Comparison of ENCODE assay signal across 26 cellular contexts in genomic region chr1:175198332-175198731, GRCh38. TPM values are rescaled to one million over a fixed set of nuclear protein-coding genes. Genes with fewer than 3 reads are reported as not detected.
DNase-seq lines count a peak whose midpoint lies in the region; ATAC-seq and TF ChIP-seq lines count a peak whose summit lies in the region.
"Had no signal": no experiment of that assay in that cellular context is flagged by ENCODE, and none has a peak within 500 bp of the region (broad histone marks: within the 10 kb centered on the region; RNA-seq: fewer than 3 reads in every experiment).

No MANE protein-coding gene starts in this region.

- ATAC-seq in memory B cell (ENCODE audit: low read depth) (no peak), GM21526 (IDR thresholded peaks at IDR 0.05; ENCODE audit: low FRiP score, unreplicated experiment) (no peak)

- H3K27ac Mint-ChIP-seq in memory B cell: peak overlapping the region; percentile 66
- H3K27ac Mint-ChIP-seq: activated CD4-positive, alpha-beta T cell treated with anti-CD3 and anti-CD28 coated beads, Interleukin-2, amount 10 ng/mL, durations not matched to agents 7 days and 5 days; activated naive CD4-positive, alpha-beta T cell treated with anti-CD3 and anti-CD28 coated beads, Interleukin-2, amount 50 U/mL, for 24 hours had no signal

- peaks cover 39% of the 10 kb centered on the region for H3K4me1 Mint-ChIP-seq in memory B cell

- H3K36me3 ChIP-seq in BLaER1: no peaks in the 10 kb centered on the region
- no peaks in the 10 kb centered on the region for H3K36me3 ChIP-seq in MG63
- H3K36me3 ChIP-seq: cardiac muscle cell, colonic mucosa, ovary, Peyer's patch, transverse colon had no signal

- H3K36me3 Mint-ChIP-seq in memory B cell: no peaks in the 10 kb centered on the region
- H3K36me3 Mint-ChIP-seq: activated naive CD4-positive, alpha-beta T cell treated with anti-CD3 and anti-CD28 coated beads, Interleukin-2, amount 50 U/mL, for 24 hours; CD4-positive, CD25-positive, alpha-beta regulatory T cell; stimulated activated memory B cell treated with anti-CD40 and anti-IgM and Interleukin-4, amounts not matched to agents 10 μg/mL and 1 μg/mL and 100 μg/mL, for 72 hours had no signal

- H3K27me3 Mint-ChIP-seq in memory B cell: no peaks in the 10 kb centered on the region
- H3K27me3 Mint-ChIP-seq: activated naive CD4-positive, alpha-beta T cell treated with anti-CD3 and anti-CD28 coated beads, Interleukin-2, amount 50 U/mL, for 24 hours; stimulated activated memory B cell treated with anti-CD40 and anti-IgM and Interleukin-4, amounts not matched to agents 10 μg/mL and 1 μg/mL and 100 μg/mL, for 72 hours had no signal

- H4K20me1 ChIP-seq in BLaER1: no peaks in the 10 kb centered on the region

- TF ChIP-seq CTCF in lower leg skin (IDR thresholded peaks at IDR 0.05): no peak

- peak overlapping the region; percentile 85 for H3K4me2 ChIP-seq in BLaER1

- intact Hi-C loops in lower leg skin (cut with DNase I; ENCODE audit: low total_unique reads): no loop called here

- peaks cover 92% of the 10 kb centered on the region for H3K4me1 ChIP-seq in BLaER1

- H3K9ac ChIP-seq in BLaER1: no peak overlapping the region

- H3K4me3 ChIP-seq in BLaER1 (no peak overlapping the region), MG63 (no peak overlapping the region), lower leg skin (ENCODE audit: low read depth, poor library complexity, severe bottlenecking) (no peak overlapping the region)
- H3K4me3 ChIP-seq: cardiac muscle cell, colonic mucosa, ovary, Peyer's patch, skin epidermis, transverse colon had no signal

- DNase-seq in MG63: peak; percentile 34
- DNase-seq in dermis blood vessel endothelial cell: peak; percentile 53
- DNase-seq in memory B cell (ENCODE audit: low spot score in 2 of 2): no peak
- no peak for DNase-seq in T1000 (lab: John Stamatoyannopoulos, UW)
- DNase-seq in lower leg skin (ENCODE audit: low spot score in 2 of 2): no peak
- DNase-seq in SHP77 (lab: John Stamatoyannopoulos, UW): no peak
- DNase-seq: activated CD4-positive, alpha-beta T cell treated with anti-CD3 and anti-CD28 coated beads, Interleukin-2, amount 10 ng/mL, durations not matched to agents 7 days and 5 days; amygdala; CD4-positive, CD25-positive, alpha-beta regulatory T cell; colonic mucosa; effector memory CD4-positive, alpha-beta T cell; erythroblast; H7; NCI-H1417 treated with DMSO at 0.1 percent for 48 hours; NCI-H2081; NCI-H345; ovary; Peyer's patch; retina; transverse colon had no signal

- H3K4me3 Mint-ChIP-seq in memory B cell: no peak overlapping the region
- H3K4me3 Mint-ChIP-seq: activated CD4-positive, alpha-beta T cell treated with anti-CD3 and anti-CD28 coated beads, Interleukin-2, amount 10 ng/mL, durations not matched to agents 7 days and 5 days; activated naive CD4-positive, alpha-beta T cell treated with anti-CD3 and anti-CD28 coated beads, Interleukin-2, amount 50 U/mL, for 24 hours; stimulated activated memory B cell treated with anti-CD40 and anti-IgM and Interleukin-4, amounts not matched to agents 10 μg/mL and 1 μg/mL and 100 μg/mL, for 72 hours had no signal

- H3K9me3 Mint-ChIP-seq in memory B cell: no peaks in the 10 kb centered on the region
- H3K9me3 Mint-ChIP-seq: activated CD4-positive, alpha-beta T cell treated with anti-CD3 and anti-CD28 coated beads, Interleukin-2, amount 10 ng/mL, durations not matched to agents 7 days and 5 days; activated naive CD4-positive, alpha-beta T cell treated with anti-CD3 and anti-CD28 coated beads, Interleukin-2, amount 50 U/mL, for 24 hours; CD4-positive, CD25-positive, alpha-beta regulatory T cell; stimulated activated memory B cell treated with anti-CD40 and anti-IgM and Interleukin-4, amounts not matched to agents 10 μg/mL and 1 μg/mL and 100 μg/mL, for 72 hours had no signal

- H3K27me3 ChIP-seq in BLaER1 (no peaks in the 10 kb centered on the region), MG63 (no peaks in the 10 kb centered on the region)
- H3K27me3 ChIP-seq: colonic mucosa, ovary, Peyer's patch, transverse colon had no signal

- H3K9me3 ChIP-seq in BLaER1 (no peaks in the 10 kb centered on the region), MG63 (no peaks in the 10 kb centered on the region)
- H3K9me3 ChIP-seq: colonic mucosa, ovary, Peyer's patch, transverse colon had no signal

- no peak for TF ChIP-seq POLR2A in lower leg skin (IDR thresholded peaks at IDR 0.05)

- no peak overlapping the region for H3K27ac ChIP-seq in BLaER1
- H3K27ac ChIP-seq: cardiac muscle cell, ovary, skin epidermis had no signal

RNA-seq across cellular contexts. Expression of gene KIAA0040, which starts 5.8 kb away (rescaled TPM):
- total RNA-seq in MG63 (2014; rRNA removed; shearing (Covaris generic); ENCODE audit: low replicate concordance): 0.66 and 1.2 TPM in 2 replicates
- total RNA-seq in dermis blood vessel endothelial cell: 20.8 and 25.7 TPM in 2 replicates
- total RNA-seq in lower leg skin: 10 to 100 TPM; 12.3 to 16.3 (median 15.0) TPM

Comparison
In these comparisons a context has a peak if more than half of its experiments do, and no peak if none do; other contexts are left out.
1. DNase-seq: peak in MG63 (single experiment) and dermis blood vessel endothelial cell (single experiment); none in memory B cell (0 of 2), T1000 (single experiment), lower leg skin (0 of 2) and SHP77 (0 of 2).